In the genomic region with DNA sequence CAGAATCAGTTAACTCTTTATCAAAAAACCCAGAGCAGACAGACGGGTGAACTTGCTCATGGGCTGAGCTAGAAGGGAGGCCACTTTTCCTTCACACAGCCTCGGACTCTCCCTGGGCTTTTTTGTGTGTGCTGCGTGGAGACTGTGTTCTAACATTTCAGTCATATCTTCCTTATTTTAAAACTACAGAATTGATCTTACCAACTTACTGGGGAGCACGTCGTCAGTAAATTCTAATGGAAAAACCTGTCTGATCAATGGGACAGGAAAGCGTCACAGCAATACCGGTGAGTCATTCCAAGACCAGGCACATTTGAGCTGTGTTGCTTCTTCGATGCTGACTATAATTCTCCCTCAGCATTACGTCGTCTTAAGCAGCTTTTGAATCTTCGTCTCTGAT, we compare ENCODE assay signal across 12 cellular contexts.
DNase-seq lines count a peak whose midpoint lies in the region; ATAC-seq and TF ChIP-seq lines count a peak whose summit lies in the region.
"Had no signal": no experiment of that assay in that cellular context is flagged by ENCODE, and none has a peak within 500 bp of the region (broad histone marks: within the 10 kb centered on the region; RNA-seq: fewer than 3 reads in every experiment).

No MANE protein-coding gene starts in this region.

- peaks cover 6% of the 10 kb centered on the region for H3K27me3 Mint-ChIP-seq in activated CD4-positive, alpha-beta T cell treated with anti-CD3 and anti-CD28 coated beads, Interleukin-2, amount 10 ng/mL, durations not matched to agents 7 days and 5 days
- H3K27me3 Mint-ChIP-seq in endodermal cell (ENCODE audit: insufficient read depth): no peaks in the 10 kb centered on the region

- H3K4me1 Mint-ChIP-seq in activated CD4-positive, alpha-beta T cell treated with anti-CD3 and anti-CD28 coated beads, Interleukin-2, amount 10 ng/mL, durations not matched to agents 7 days and 5 days: peaks cover 34% of the 10 kb centered on the region
- H3K4me1 Mint-ChIP-seq in endodermal cell: peaks cover 54% of the 10 kb centered on the region

- no peaks in the 10 kb centered on the region for H3K9me3 Mint-ChIP-seq in activated CD4-positive, alpha-beta T cell treated with anti-CD3 and anti-CD28 coated beads, Interleukin-2, amount 10 ng/mL, durations not matched to agents 7 days and 5 days
- H3K9me3 Mint-ChIP-seq in endodermal cell: no peaks in the 10 kb centered on the region

- no peaks in the 10 kb centered on the region for H3K36me3 ChIP-seq in HUES48 (ENCODE audit: control insufficient read depth, insufficient read depth, low read length)
- H3K36me3 ChIP-seq in endodermal cell (ENCODE audit: control insufficient read depth, insufficient read depth, low read length): peaks cover 10% of the 10 kb centered on the region

- DNase-seq in activated CD4-positive, alpha-beta T cell treated with anti-CD3 and anti-CD28 coated beads, Interleukin-2, amount 10 ng/mL, durations not matched to agents 7 days and 5 days: no peak
- DNase-seq in endodermal cell: no peak
- peak; percentile 64 for DNase-seq in stimulated activated CD8-positive, alpha-beta memory T cell treated with anti-CD3 and anti-CD28 coated beads, Interleukin-4, amount 100 ng/mL, for 48 hours
- no peak for DNase-seq in NCI-H2196 (lab: John Stamatoyannopoulos, UW; ENCODE audit: unreplicated experiment)
- DNase-seq in HPDE6-E6E7 (ENCODE audit: extremely low spot score): no peak
- DNase-seq: DND-41, NCI-H2107, OCI-M1, T1000, testis had no signal

- ATAC-seq in HG02938 (IDR thresholded peaks at IDR 0.05; ENCODE audit: unreplicated experiment): no peak

- no peak for TF ChIP-seq CTCF in endodermal cell (conservative IDR thresholded peaks at IDR 0.05)

- H3K4me3 Mint-ChIP-seq in activated CD4-positive, alpha-beta T cell treated with anti-CD3 and anti-CD28 coated beads, Interleukin-2, amount 10 ng/mL, durations not matched to agents 7 days and 5 days: no peak overlapping the region
- H3K4me3 Mint-ChIP-seq in endodermal cell: no peak overlapping the region

- no peak overlapping the region for H3K9ac ChIP-seq in HUES48 (ENCODE audit: low read depth, low read length)
- no peak overlapping the region for H3K9ac ChIP-seq in endodermal cell (ENCODE audit: extremely low read depth, low read length, poor library complexity, severe bottlenecking)

- POLR2A ChIA-PET in activated CD4-positive, alpha-beta T cell treated with anti-CD3 and anti-CD28 coated beads, Interleukin-2, amount 10 ng/mL, durations not matched to agents 7 days and 5 days (lab: Charles Lee): interaction anchor here (0.7 kb wide), 1 partner anchor 24 kb away, joined by 3 read pairs; no protein-coding TSS in a partner anchor

- 88 to 89% methylated on average over 11 of the region's 11 CpGs for WGBS in endodermal cell (ENCODE audit: insufficient coverage in 1 of 2, insufficient read length in 1 of 2), 2 experiments

- CTCF ChIA-PET in activated CD4-positive, alpha-beta T cell treated with anti-CD3 and anti-CD28 coated beads, Interleukin-2, amount 10 ng/mL, durations not matched to agents 7 days and 5 days (lab: Charles Lee): interaction anchor here (0.8 to 1.6 kb wide), 11 partner anchors 8 to 559 kb away, joined by 3 to 8 read pairs (median 3); no protein-coding TSS in a partner anchor

- H3K4me3 ChIP-seq in HUES48 (ENCODE audit: low read depth, low read length) (no peak overlapping the region), endodermal cell (ENCODE audit: low read length) (no peak overlapping the region)
- H3K4me3 ChIP-seq: testis had no signal

- peak overlapping the region; percentile 79 for H3K27ac Mint-ChIP-seq in activated CD4-positive, alpha-beta T cell treated with anti-CD3 and anti-CD28 coated beads, Interleukin-2, amount 10 ng/mL, durations not matched to agents 7 days and 5 days
- peak overlapping the region; percentile 19 for H3K27ac Mint-ChIP-seq in endodermal cell

- H3K27me3 ChIP-seq in HUES48 (ENCODE audit: control insufficient read depth, insufficient read depth, low read length): no peaks in the 10 kb centered on the region
- H3K27me3 ChIP-seq in endodermal cell (ENCODE audit: control insufficient read depth, insufficient read depth, low read length, poor library complexity, severe bottlenecking): no peaks in the 10 kb centered on the region
- H3K27me3 ChIP-seq: testis had no signal

- H3K9me3 ChIP-seq in HUES48 (ENCODE audit: control insufficient read depth, insufficient read depth, low read length): no peaks in the 10 kb centered on the region
- no peaks in the 10 kb centered on the region for H3K9me3 ChIP-seq in endodermal cell (ENCODE audit: control insufficient read depth, low read length)
- H3K9me3 ChIP-seq: testis had no signal

- H3K27ac ChIP-seq in HUES48 (ENCODE audit: low read depth, low read length) (peak overlapping the region; percentile 77), endodermal cell (ENCODE audit: low read depth, low read length) (peak overlapping the region; percentile 58)
- H3K27ac ChIP-seq: testis had no signal

- H3K4me1 ChIP-seq in HUES48 (ENCODE audit: control insufficient read depth, insufficient read depth, low read length): peaks cover 65% of the 10 kb centered on the region
- H3K4me1 ChIP-seq in endodermal cell (ENCODE audit: control insufficient read depth, insufficient read depth, low read length): peaks cover 16% of the 10 kb centered on the region

- peaks cover 16% of the 10 kb centered on the region for H3K36me3 Mint-ChIP-seq in activated CD4-positive, alpha-beta T cell treated with anti-CD3 and anti-CD28 coated beads, Interleukin-2, amount 10 ng/mL, durations not matched to agents 7 days and 5 days (ENCODE audit: low read depth)
- peaks cover under 1% of the 10 kb centered on the region for H3K36me3 Mint-ChIP-seq in endodermal cell (ENCODE audit: low read depth)
